In the genomic region with DNA sequence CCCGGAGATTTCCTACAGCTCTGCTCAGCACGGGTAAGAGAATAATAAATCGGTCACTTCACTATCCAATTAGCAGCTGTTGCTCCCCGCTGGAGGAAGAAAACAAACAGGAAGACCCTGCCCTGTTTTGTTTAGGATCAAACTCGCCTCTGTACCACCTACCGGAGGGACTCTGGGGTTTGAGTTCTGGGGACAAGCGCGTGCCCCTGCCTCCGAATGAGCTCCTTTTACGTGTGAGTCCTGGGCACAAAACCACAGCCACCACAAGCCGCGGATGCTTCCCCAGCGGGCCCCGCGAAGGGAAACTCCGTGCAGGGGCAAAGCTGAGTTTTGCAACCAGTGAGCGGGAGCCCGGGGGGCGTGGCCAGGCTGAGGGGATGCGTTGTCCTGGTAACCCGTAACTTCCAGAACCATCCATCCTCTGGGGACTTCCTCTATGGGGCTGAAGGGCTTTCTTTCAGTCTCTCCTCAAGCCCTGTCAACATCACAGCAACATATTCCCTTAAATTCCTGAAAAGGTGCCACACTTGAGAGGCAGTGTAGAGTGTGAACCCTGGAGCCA, we compare ENCODE assay signal across 8 cellular contexts.
DNase-seq lines count a peak whose midpoint lies in the region; ATAC-seq and TF ChIP-seq lines count a peak whose summit lies in the region.

No MANE protein-coding gene starts in this region.

- TF ChIP-seq CTCF in SK-N-SH (IDR thresholded peaks at IDR 0.05): no peak
- no peak for TF ChIP-seq CTCF in transverse colon (IDR thresholded peaks at IDR 0.05)

- no peaks in the 10 kb centered on the region for H4K20me1 ChIP-seq in SK-N-SH (ENCODE audit: insufficient read depth)

- H3K4me3 ChIP-seq in SK-N-SH (ENCODE audit: low read depth in 2 of 2, low read length in 1 of 2) (peak overlapping the region; percentile 31 to 43; a peak in 3 of 4 replicates), transverse colon (peak overlapping the region in 3 of 4 donors; percentile 5 to 32 (median 15))

- H3K9ac ChIP-seq in SK-N-SH: no peak overlapping the region; the same call in 1 of the 2 replicates

- in situ Hi-C loops in transverse colon (cut with MboI; ENCODE audit: low pct_ligation_motif_present in 1 of 4, low pct_unique_long_range_greater_than_20kb in 1 of 4, low sequenced_read_pairs in 3 of 4): no loop called here

- peaks cover 0 to 10% of the 10 kb centered on the region in 2 experiments; a peak in 1 of 4 replicates for H3K4me1 ChIP-seq in SK-N-SH (ENCODE audit: control insufficient read depth in 1 of 2, insufficient read depth in 2 of 2, low read depth in 1 of 2, low read length in 1 of 2)
- H3K4me1 ChIP-seq in transverse colon: peaks cover 5 to 26% (median 11%) of the 10 kb centered on the region in 4 donors

- H3K36me3 ChIP-seq in SK-N-SH (replicated peaks in 1 of 2; ENCODE audit: control insufficient read depth in 1 of 2, insufficient read depth in 2 of 2, low read length in 1 of 2) (no peaks in the 10 kb centered on the region), transverse colon (no peaks in the 10 kb centered on the region)

- 20% methylated on average over 6 of the region's 21 CpGs for WGBS in SK-N-SH (ENCODE audit: low lambda C conversion rate)
- WGBS in transverse colon (ENCODE audit: low coverage in 1 of 2), 2 donors: 4 to 10% methylated on average over 2 to 16 of the region's 21 CpGs

- H3K79me2 ChIP-seq in SK-N-SH (ENCODE audit: insufficient read depth): no peaks in the 10 kb centered on the region

- H2AFZ ChIP-seq in SK-N-SH (ENCODE audit: low read depth): 0 out of 2 replicates have a peak overlapping the region, but pooled peaks have one; percentile 63

- H3K27me3 ChIP-seq in SK-N-SH (ENCODE audit: insufficient read depth) (peaks cover 5% of the 10 kb centered on the region; the same call in 1 of the 2 replicates), transverse colon (peaks cover 19% of the 10 kb centered on the region)

- CTCF ChIA-PET in SK-N-SH (lab: Yijun Ruan, JAX): interaction anchor here (0.9 to 1.6 kb wide), 4 partner anchors 12 to 225 kb away, joined by 3 to 5 read pairs (median 4); no protein-coding TSS in a partner anchor

- H3K4me2 ChIP-seq in SK-N-SH: peak overlapping the region; percentile 70

- TF ChIP-seq POLR2A in transverse colon (IDR thresholded peaks at IDR 0.05): no peak

- H3K36me3 Mint-ChIP-seq in activated naive CD8-positive, alpha-beta T cell: no peaks in the 10 kb centered on the region

- ATAC-seq in GM19467 (IDR thresholded peaks at IDR 0.05; ENCODE audit: unreplicated experiment) (peak; percentile 47), left cardiac atrium (peak; percentile 86 to 89)

- H3K9me2 ChIP-seq in SK-N-SH: no peaks in the 10 kb centered on the region

- TF ChIP-seq RAD21 in SK-N-SH (IDR thresholded peaks at IDR 0.05; ENCODE audit: low read length): no peak

- no peaks in the 10 kb centered on the region for H3K9me3 ChIP-seq in SK-N-SH
- H3K9me3 ChIP-seq in transverse colon: no peaks in the 10 kb centered on the region

- intact Hi-C loops in left cardiac atrium (cut with DNase I): no loop called here
- intact Hi-C loops in posterior cingulate gyrus (cut with DNase I): no loop called here
- intact Hi-C loops in transverse colon (cut with DNase I; ENCODE audit: low total_unique reads): no loop called here

- H3F3A ChIP-seq in SK-N-SH (replicated peaks; ENCODE audit: insufficient read depth): no peaks in the 10 kb centered on the region

- peak overlapping the region; percentile 73 for H3K27ac Mint-ChIP-seq in activated naive CD8-positive, alpha-beta T cell

- H3K4me1 Mint-ChIP-seq in activated naive CD8-positive, alpha-beta T cell (ENCODE audit: low read depth): peaks cover 26% of the 10 kb centered on the region

- no peaks in the 10 kb centered on the region for H3K9me3 Mint-ChIP-seq in activated naive CD8-positive, alpha-beta T cell (ENCODE audit: low read depth)

- peak overlapping the region; percentile 84 for H3K4me3 Mint-ChIP-seq in activated naive CD8-positive, alpha-beta T cell

- no peak overlapping the region for H3K27ac ChIP-seq in SK-N-SH (ENCODE audit: low read depth in 2 of 2, low read length in 1 of 2)
- H3K27ac ChIP-seq in transverse colon: peak overlapping the region in 2 of 4 donors; percentile 25 to 33

- H3K27me3 Mint-ChIP-seq in activated naive CD8-positive, alpha-beta T cell: no peaks in the 10 kb centered on the region

- DNase-seq in D341Med (ENCODE audit: low spot score) (peak; percentile 54), HK-2 (ENCODE audit: unreplicated experiment) (peak; percentile 39), SK-N-SH (peak; percentile 87), left cardiac atrium (peak; percentile 88), posterior cingulate gyrus (peak; percentile 50 to 97 (median 78)), transverse colon (peak; percentile 85)

- peak in 1 of 2 experiments; percentile 10; a peak in 1 of 4 replicates for TF ChIP-seq EP300 in SK-N-SH (IDR thresholded peaks at IDR 0.05; ENCODE audit: borderline replicate concordance in 1 of 2, low read depth in 1 of 2, low read length in 1 of 2)
- no peak for TF ChIP-seq EP300 in transverse colon (IDR thresholded peaks at IDR 0.05; ENCODE audit: low read depth)

- POLR2A ChIA-PET in SK-N-SH (lab: Yijun Ruan, JAX): no interaction called here

TF ChIP-seq in SK-N-SH, 30 proteins besides CTCF, POLR2A, EP300 and RAD21:
- no peak for TF ChIP-seq MXI1 (IDR thresholded peaks at IDR 0.05; ENCODE audit: low read depth, low read length)
- TF ChIP-seq GATA2 (CRISPR knock-in tag; IDR thresholded peaks at IDR 0.05): no peak
- no peak for TF ChIP-seq CHD2 (IDR thresholded peaks at IDR 0.05; ENCODE audit: low read length, partially characterized antibody)
- no peak for TF ChIP-seq YY1 (IDR thresholded peaks at IDR 0.05; ENCODE audit: low read depth)
- TF ChIP-seq EZH2phosphoT487 (IDR thresholded peaks at IDR 0.05; ENCODE audit: borderline replicate concordance, low read depth): no peak
- TF ChIP-seq USF1 (IDR thresholded peaks at IDR 0.05; ENCODE audit: borderline replicate concordance, low read depth): no peak
- no peak for TF ChIP-seq NRF1 (IDR thresholded peaks at IDR 0.05; ENCODE audit: low read depth, low read length)
- TF ChIP-seq NFIC (IDR thresholded peaks at IDR 0.05; ENCODE audit: borderline replicate concordance): no peak
- TF ChIP-seq RCOR1 (IDR thresholded peaks at IDR 0.05; ENCODE audit: low read length): no peak
